23 cellular contexts compared by ENCODE assay signal in genomic region chr9:92496401-92496800, GRCh38. TPM values are rescaled to one million over a fixed set of nuclear protein-coding genes. Genes with fewer than 3 reads are reported as not detected.
"Had no signal": no experiment of that assay in that cellular context is flagged by ENCODE, and none has a peak within 500 bp of the region (broad histone marks: within the 10 kb centered on the region; RNA-seq: fewer than 3 reads in every experiment).

No MANE protein-coding gene starts in this region.

- H3K4me1 ChIP-seq: pancreas, transverse colon had no signal

- H3K27me3 Mint-ChIP-seq: activated CD4-positive, alpha-beta T cell treated with anti-CD3 and anti-CD28 coated beads for 36 hours; activated CD8-positive, alpha-beta T cell treated with anti-CD3 and anti-CD28 coated beads for 36 hours had no signal

- H2AFZ ChIP-seq: neural progenitor cell had no signal

- H3K9me3 Mint-ChIP-seq: activated CD8-positive, alpha-beta T cell treated with anti-CD3 and anti-CD28 coated beads for 36 hours; activated naive CD4-positive, alpha-beta T cell treated with anti-CD3 and anti-CD28 coated beads, Interleukin-2, amount 50 U/mL, for 72 hours; activated T-cell treated with anti-CD3 and anti-CD28 coated beads, Interleukin-2, amount 50 U/mL, for 4 hours; endodermal cell; neural progenitor cell had no signal

- H3K4me3 Mint-ChIP-seq: activated CD4-positive, alpha-beta T cell treated with anti-CD3 and anti-CD28 coated beads for 36 hours; activated CD8-positive, alpha-beta T cell treated with anti-CD3 and anti-CD28 coated beads for 36 hours; activated T-cell treated with anti-CD3 and anti-CD28 coated beads, Interleukin-2, amount 50 U/mL, for 4 hours; endodermal cell; neural progenitor cell had no signal

- DNase-seq: activated CD4-positive, alpha-beta T cell treated with anti-CD3 and anti-CD28 coated beads for 36 hours; activated CD8-positive, alpha-beta T cell treated with anti-CD3 and anti-CD28 coated beads for 36 hours; activated effector memory CD4-positive, alpha-beta T cell treated with anti-CD3 and anti-CD28 coated beads, Interleukin-2, amount 50 U/mL, for 16 hours; activated T-cell treated with anti-CD3 and anti-CD28 coated beads, Interleukin-2, amount 50 U/mL, for 4 hours; dorsolateral prefrontal cortex; endodermal cell; foreskin keratinocyte; glutamatergic neuron; hypothalamus; kidney glomerular epithelial cell; pancreas; stimulated activated CD4-positive, alpha-beta T cell treated with anti-CD3 and anti-CD28 coated beads, Interleukin-4, amount 100 ng/mL, for 24 hours; stimulated activated naive CD4-positive, alpha-beta T cell; substantia nigra; T-helper 2 cell; transverse colon had no signal

- H3K4me2 ChIP-seq: neural progenitor cell had no signal

- H3K9me3 ChIP-seq: pancreas, transverse colon, vagina had no signal

- H3K36me3 Mint-ChIP-seq: activated naive CD4-positive, alpha-beta T cell treated with anti-CD3 and anti-CD28 coated beads, Interleukin-2, amount 50 U/mL, for 72 hours; neural progenitor cell had no signal

- H3K27me3 ChIP-seq: dorsolateral prefrontal cortex, foreskin keratinocyte, neural progenitor cell, pancreas, transverse colon, vagina had no signal

- H3K9ac ChIP-seq: neural progenitor cell had no signal

- ATAC-seq: activated CD4-positive, alpha-beta T cell treated with anti-CD3 and anti-CD28 coated beads for 36 hours; activated CD8-positive, alpha-beta T cell treated with anti-CD3 and anti-CD28 coated beads for 36 hours; activated naive CD4-positive, alpha-beta T cell treated with anti-CD3 and anti-CD28 coated beads, Interleukin-2, amount 50 U/mL, for 72 hours; activated T-cell treated with anti-CD3 and anti-CD28 coated beads, Interleukin-2, amount 50 U/mL, for 4 hours; foreskin keratinocyte; pancreas had no signal

- H3K27ac Mint-ChIP-seq: activated CD4-positive, alpha-beta T cell treated with anti-CD3 and anti-CD28 coated beads for 36 hours; activated CD8-positive, alpha-beta T cell treated with anti-CD3 and anti-CD28 coated beads for 36 hours; activated naive CD4-positive, alpha-beta T cell treated with anti-CD3 and anti-CD28 coated beads, Interleukin-2, amount 50 U/mL, for 72 hours; endodermal cell; neural progenitor cell had no signal

- H3K4me3 ChIP-seq: dorsolateral prefrontal cortex, neural progenitor cell, pancreas, skin epidermis, transverse colon, vagina had no signal

- H3K36me3 ChIP-seq: neural progenitor cell, pancreas, transverse colon, vagina had no signal

- H3K27ac ChIP-seq: dorsolateral prefrontal cortex, foreskin keratinocyte, neural progenitor cell, pancreas, vagina had no signal

- H3K4me1 Mint-ChIP-seq: activated CD4-positive, alpha-beta T cell treated with anti-CD3 and anti-CD28 coated beads for 36 hours; neural progenitor cell had no signal

RNA-seq across cellular contexts. Expression of gene ASPN, which starts 14.1 kb away (rescaled TPM):
- total RNA-seq: activated CD4-positive, alpha-beta T cell treated with anti-CD3 and anti-CD28 coated beads for 36 hours; activated CD8-positive, alpha-beta T cell treated with anti-CD3 and anti-CD28 coated beads for 36 hours; activated naive CD4-positive, alpha-beta T cell treated with anti-CD3 and anti-CD28 coated beads, Interleukin-2, amount 50 U/mL, for 72 hours; activated T-cell treated with anti-CD3 and anti-CD28 coated beads, Interleukin-2, amount 50 U/mL, for 4 hours; bronchial epithelial cell; endodermal cell; epithelial cell of proximal tubule; foreskin keratinocyte; renal cortical epithelial cell had no signal

RNA-seq across cellular contexts. Expression of gene ECM2, which starts 39.4 kb away (rescaled TPM):
- total RNA-seq: activated CD4-positive, alpha-beta T cell treated with anti-CD3 and anti-CD28 coated beads for 36 hours; activated CD8-positive, alpha-beta T cell treated with anti-CD3 and anti-CD28 coated beads for 36 hours; activated naive CD4-positive, alpha-beta T cell treated with anti-CD3 and anti-CD28 coated beads, Interleukin-2, amount 50 U/mL, for 72 hours; activated T-cell treated with anti-CD3 and anti-CD28 coated beads, Interleukin-2, amount 50 U/mL, for 4 hours; epithelial cell of proximal tubule had no signal
